8 cellular contexts compared by ENCODE assay signal in genomic region chr3:177150970-177151627, GRCh38. TPM values are rescaled to one million over a fixed set of nuclear protein-coding genes. Genes with fewer than 3 reads are reported as not detected.
A peak's percentile ranks its signal among the peaks of the same experiment; 100 is the strongest.
DNase-seq lines count a peak whose midpoint lies in the region; ATAC-seq and TF ChIP-seq lines count a peak whose summit lies in the region.

No MANE protein-coding gene starts in this region.

- H3K27me3 ChIP-seq in SK-N-SH (ENCODE audit: insufficient read depth) = no peaks in the 10 kb centered on the region
- no peaks in the 10 kb centered on the region for H3K27me3 ChIP-seq in spleen (replicated peaks in 1 of 7)

- H3K27ac ChIP-seq in SK-N-SH (ENCODE audit: low read depth in 2 of 2, low read length in 1 of 2) (peak overlapping the region; percentile 55 to 62; a peak in 3 of 4 replicates), spleen (peak overlapping the region in 2 of 8 donors; percentile 0 to 21)

- H2AFZ ChIP-seq in SK-N-SH (ENCODE audit: low read depth) = no peak overlapping the region

- no peaks in the 10 kb centered on the region for H3K9me3 Mint-ChIP-seq in type B pancreatic cell

- H3K36me3 ChIP-seq in SK-N-SH (replicated peaks in 1 of 2; ENCODE audit: control insufficient read depth in 1 of 2, insufficient read depth in 2 of 2, low read length in 1 of 2) (peaks cover 0 to 6% of the 10 kb centered on the region in 2 experiments), spleen (no peaks in the 10 kb centered on the region)

- peaks cover 16% of the 10 kb centered on the region for H3K36me3 Mint-ChIP-seq in type B pancreatic cell

- H3K4me1 ChIP-seq in SK-N-SH (ENCODE audit: control insufficient read depth in 1 of 2, insufficient read depth in 2 of 2, low read depth in 1 of 2, low read length in 1 of 2) = peaks cover 21 to 36% of the 10 kb centered on the region in 2 experiments
- H3K4me1 ChIP-seq in spleen = peaks cover 11 to 98% (median 62%) of the 10 kb centered on the region in 6 donors

- TF ChIP-seq CTCF in SK-N-SH (IDR thresholded peaks at IDR 0.05) = no peak
- no peak for TF ChIP-seq CTCF in type B pancreatic cell (conservative IDR thresholded peaks at IDR 0.05)
- no peak for TF ChIP-seq CTCF in spleen (IDR thresholded peaks at IDR 0.05 in 8 of 11, conservative IDR thresholded peaks at IDR 0.05 in 3 of 11)

- H3K9ac ChIP-seq in SK-N-SH = no peak overlapping the region

- H4K20me1 ChIP-seq in SK-N-SH (ENCODE audit: insufficient read depth) = peaks cover 94% of the 10 kb centered on the region

- no peak for TF ChIP-seq RAD21 in SK-N-SH (IDR thresholded peaks at IDR 0.05; ENCODE audit: low read length)

- no peaks in the 10 kb centered on the region for H3K27me3 Mint-ChIP-seq in type B pancreatic cell

- H3K9me3 ChIP-seq in SK-N-SH = no peaks in the 10 kb centered on the region
- H3K9me3 ChIP-seq in spleen = no peaks in the 10 kb centered on the region

- intact Hi-C loops in spleen (cut with DNase I; ENCODE audit: low total_unique reads) = no loop called here

- 58% methylated on average over 6 of the region's 7 CpGs for WGBS in SK-N-SH (ENCODE audit: low lambda C conversion rate)
- WGBS in spleen, 5 donors = 63 to 69% (median 68%) methylated on average over 7 of the region's 7 CpGs

- H3K79me2 ChIP-seq in SK-N-SH (ENCODE audit: insufficient read depth) = peaks cover 99% of the 10 kb centered on the region

- peak; percentile 67 for ATAC-seq in GM19463 (IDR thresholded peaks at IDR 0.05; ENCODE audit: unreplicated experiment)
- ATAC-seq in HG03521 (IDR thresholded peaks at IDR 0.05; ENCODE audit: unreplicated experiment) = peak; percentile 80

- no peak overlapping the region for H3K4me3 Mint-ChIP-seq in type B pancreatic cell

- H3K4me3 ChIP-seq in SK-N-SH (ENCODE audit: low read depth in 2 of 2, low read length in 1 of 2) = no peak overlapping the region
- H3K4me3 ChIP-seq in spleen = no peak overlapping the region

- peaks cover 38% of the 10 kb centered on the region for H3K4me1 Mint-ChIP-seq in type B pancreatic cell (ENCODE audit: unreplicated experiment)

- TF ChIP-seq POLR2A in spleen (IDR thresholded peaks at IDR 0.05) = no peak

- H3K27ac Mint-ChIP-seq in type B pancreatic cell = peak overlapping the region; percentile 63

- H3K9me2 ChIP-seq in SK-N-SH = no peaks in the 10 kb centered on the region

- no peak for TF ChIP-seq EP300 in SK-N-SH (IDR thresholded peaks at IDR 0.05; ENCODE audit: borderline replicate concordance in 1 of 2, low read depth in 1 of 2, low read length in 1 of 2)

- peak overlapping the region; percentile 46 for H3K4me2 ChIP-seq in SK-N-SH

- peaks cover 27% of the 10 kb centered on the region for H3F3A ChIP-seq in SK-N-SH (replicated peaks; ENCODE audit: insufficient read depth)

- POLR2A ChIA-PET in SK-N-SH (lab: Yijun Ruan, JAX) = no interaction called here

- peak; percentile 95 for DNase-seq in DMS79 treated with DMSO at 0.1 percent for 48 hours (lab: John Stamatoyannopoulos, UW)
- DNase-seq in SK-N-SH = no peak
- peak; percentile 76 for DNase-seq in glomerular visceral epithelial cell (ENCODE audit: extremely low spot score)
- DNase-seq in type B pancreatic cell (ENCODE audit: extremely low spot score, unreplicated experiment) = no peak
- DNase-seq in spleen = no peak
- DNase-seq in cortex of kidney (lab: John Stamatoyannopoulos, UW) = no peak

- CTCF ChIA-PET in SK-N-SH (lab: Yijun Ruan, JAX) = interaction anchor here (1.4 kb wide), 1 partner anchor 11 kb away, joined by 7 read pairs; no protein-coding TSS in a partner anchor

TF ChIP-seq in SK-N-SH, 30 proteins besides CTCF, POLR2A, EP300 and RAD21 (continues in another document):
- TF ChIP-seq USF1 (IDR thresholded peaks at IDR 0.05; ENCODE audit: borderline replicate concordance, low read depth) (no peak), FOXM1 (IDR thresholded peaks at IDR 0.05; ENCODE audit: low read depth) (no peak), NRF1 (IDR thresholded peaks at IDR 0.05; ENCODE audit: low read depth, low read length) (no peak), FOSL2 (IDR thresholded peaks at IDR 0.05; ENCODE audit: borderline replicate concordance, low read depth) (peak; percentile 60; the same call in 1 of the 2 replicates), SIN3A (IDR thresholded peaks at IDR 0.05; ENCODE audit: borderline replicate concordance, low read depth, low read length) (no peak), GATA2 (CRISPR knock-in tag; IDR thresholded peaks at IDR 0.05) (no peak), ELF1 (IDR thresholded peaks at IDR 0.05) (no peak), FOXJ3 (CRISPR knock-in tag; IDR thresholded peaks at IDR 0.05) (no peak), MXI1 (IDR thresholded peaks at IDR 0.05; ENCODE audit: low read depth, low read length) (no peak), REST (IDR thresholded peaks at IDR 0.05; ENCODE audit: low read depth, low read length) (no peak), TEAD4 (IDR thresholded peaks at IDR 0.05; ENCODE audit: borderline replicate concordance, insufficient read depth) (0 out of 2 replicates have a peak, but pooled peaks have one; percentile 22), TCF12 (IDR thresholded peaks at IDR 0.05) (peak; percentile 34; the same call in 1 of the 2 replicates)
- TF ChIP-seq, protein P1, sequence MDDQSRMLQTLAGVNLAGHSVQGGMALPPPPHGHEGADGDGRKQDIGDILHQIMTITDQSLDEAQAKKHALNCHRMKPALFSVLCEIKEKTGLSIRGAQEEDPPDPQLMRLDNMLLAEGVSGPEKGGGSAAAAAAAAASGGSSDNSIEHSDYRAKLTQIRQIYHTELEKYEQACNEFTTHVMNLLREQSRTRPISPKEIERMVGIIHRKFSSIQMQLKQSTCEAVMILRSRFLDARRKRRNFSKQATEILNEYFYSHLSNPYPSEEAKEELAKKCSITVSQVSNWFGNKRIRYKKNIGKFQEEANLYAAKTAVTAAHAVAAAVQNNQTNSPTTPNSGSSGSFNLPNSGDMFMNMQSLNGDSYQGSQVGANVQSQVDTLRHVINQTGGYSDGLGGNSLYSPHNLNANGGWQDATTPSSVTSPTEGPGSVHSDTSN (IDR thresholded peaks at IDR 0.05) = peak; percentile 29; the same call in 1 of the 2 replicates
- TF ChIP-seq, protein P2, sequence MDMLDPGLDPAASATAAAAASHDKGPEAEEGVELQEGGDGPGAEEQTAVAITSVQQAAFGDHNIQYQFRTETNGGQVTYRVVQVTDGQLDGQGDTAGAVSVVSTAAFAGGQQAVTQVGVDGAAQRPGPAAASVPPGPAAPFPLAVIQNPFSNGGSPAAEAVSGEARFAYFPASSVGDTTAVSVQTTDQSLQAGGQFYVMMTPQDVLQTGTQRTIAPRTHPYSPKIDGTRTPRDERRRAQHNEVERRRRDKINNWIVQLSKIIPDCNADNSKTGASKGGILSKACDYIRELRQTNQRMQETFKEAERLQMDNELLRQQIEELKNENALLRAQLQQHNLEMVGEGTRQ (IDR thresholded peaks at IDR 0.05; ENCODE audit: borderline replicate concordance, low read depth, low read length) = no peak

RNA-seq across cellular contexts. Expression of gene TBL1XR1, which starts 46.2 kb away (rescaled TPM):
- polyA plus RNA-seq in SK-N-SH (2012; rRNA removed) = 16.7 and 20.9 TPM in 2 replicates
- polyA plus RNA-seq in SK-N-SH (2012; cell fraction: cytosol; rRNA removed) = 18.9 and 19.1 TPM in 2 replicates
- polyA plus RNA-seq in SK-N-SH (2012; cell fraction: nucleus; rRNA removed) = 19.8 and 38.8 TPM in 2 replicates
- 118 and 155 TPM in 2 replicates for total RNA-seq in type B pancreatic cell (ENCODE audit: low replicate concordance)
- 100 to 1,000 TPM in 5 of 7 donors, 10 to 100 TPM in 2; 78.0 to 168 (median 153) TPM for total RNA-seq in spleen
- polyA plus RNA-seq in spleen = 10 to 100 TPM; 32.4 to 43.9 (median 32.8) TPM

Comparison
In these comparisons a context has a peak if more than half of its experiments do, and no peak if none do; other contexts are left out.
1. DNase-seq: peak in DMS79 treated with DMSO at 0.1 percent for 48 hours (single experiment) and glomerular visceral epithelial cell (single experiment); none in SK-N-SH (single experiment), type B pancreatic cell (single experiment), spleen (single experiment) and cortex of kidney (single experiment).